In the genomic region with DNA sequence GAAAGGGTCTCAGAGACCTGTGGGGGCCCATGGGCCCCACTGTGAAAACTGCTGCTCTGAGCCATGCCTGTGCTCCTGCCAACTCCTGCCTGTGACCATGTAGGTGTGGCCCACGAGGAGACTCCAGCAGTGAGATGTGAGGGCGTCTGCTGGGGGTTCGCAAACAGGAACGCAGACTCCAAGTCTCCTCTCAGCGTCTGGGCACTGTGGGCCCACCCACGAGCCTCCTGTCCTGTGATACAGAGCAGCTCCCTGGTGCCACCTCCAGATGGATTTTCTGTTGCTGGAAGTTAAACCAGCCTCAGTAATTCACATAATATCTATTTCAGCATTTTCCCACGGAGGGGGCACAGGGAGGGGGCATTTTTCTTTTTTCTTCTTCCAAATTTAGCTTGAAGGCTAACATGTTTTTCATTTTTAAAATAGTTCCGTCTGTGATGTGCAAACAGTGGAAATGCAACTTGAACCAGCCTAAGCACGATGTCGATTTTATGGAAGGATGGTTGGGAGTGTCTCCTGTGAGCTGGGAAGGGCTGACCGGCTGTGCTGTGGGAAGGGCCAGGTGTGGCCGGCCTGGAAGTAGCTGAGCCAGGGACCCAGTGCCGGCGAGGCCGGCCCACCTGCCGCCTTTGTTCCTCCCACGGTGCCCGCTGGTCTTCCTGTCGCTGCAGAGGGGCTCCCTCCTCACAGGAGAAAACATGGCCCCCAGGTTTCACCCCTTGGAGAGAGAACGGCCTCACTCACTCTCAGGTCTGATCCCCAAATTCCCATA, we compare ENCODE assay signal across 1 cellular context.
TF ChIP-seq lines count a peak whose summit lies in the region.

No MANE protein-coding gene starts in this region.

TF ChIP-seq in H1, 55 proteins besides CTCF, POLR2A, EP300 and RAD21:
- TF ChIP-seq SP1 (IDR thresholded peaks at IDR 0.05; ENCODE audit: low read depth, low read length): no peak
- no peak for TF ChIP-seq TAF7 (optimal IDR thresholded peaks at IDR 0.05; ENCODE audit: borderline replicate concordance, low read depth, low read length)
- TF ChIP-seq BACH1 (IDR thresholded peaks at IDR 0.05; ENCODE audit: low read length): no peak
- TF ChIP-seq, protein P1, sequence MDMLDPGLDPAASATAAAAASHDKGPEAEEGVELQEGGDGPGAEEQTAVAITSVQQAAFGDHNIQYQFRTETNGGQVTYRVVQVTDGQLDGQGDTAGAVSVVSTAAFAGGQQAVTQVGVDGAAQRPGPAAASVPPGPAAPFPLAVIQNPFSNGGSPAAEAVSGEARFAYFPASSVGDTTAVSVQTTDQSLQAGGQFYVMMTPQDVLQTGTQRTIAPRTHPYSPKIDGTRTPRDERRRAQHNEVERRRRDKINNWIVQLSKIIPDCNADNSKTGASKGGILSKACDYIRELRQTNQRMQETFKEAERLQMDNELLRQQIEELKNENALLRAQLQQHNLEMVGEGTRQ (IDR thresholded peaks at IDR 0.05; ENCODE audit: low read length): no peak
- TF ChIP-seq SAP30 (IDR thresholded peaks at IDR 0.05; ENCODE audit: insufficient read depth, insufficient replicate concordance, low read length): no peak
